1 cellular context compared by ENCODE assay signal in genomic region chr7:42911482-42912447, GRCh38.
TF ChIP-seq lines count a peak whose summit lies in the region.

Gene C7orf25 (minus strand): TSS chr7:42912070. CDS start chr7:42910900, 1,170 bp downstream.

TF ChIP-seq in K562, 482 proteins besides CTCF, POLR2A, EP300 and RAD21 (continued from another document and continues in another):
- TF ChIP-seq ZFP91 (CRISPR knock-in tag; IDR thresholded peaks at IDR 0.05) (no peak), MLX (CRISPR knock-in tag; conservative IDR thresholded peaks at IDR 0.05) (no peak), MED1 (CRISPR knock-in tag; IDR thresholded peaks at IDR 0.05; ENCODE audit: borderline replicate concordance) (no peak), KLF13 (tag; IDR thresholded peaks at IDR 0.05; ENCODE audit: borderline replicate concordance, low read depth) (no peak), MXD1 (CRISPR knock-in tag; IDR thresholded peaks at IDR 0.05; ENCODE audit: borderline replicate concordance, poor library complexity, severe bottlenecking) (no peak), NFATC3 (IDR thresholded peaks at IDR 0.05) (no peak), NFRKB (IDR thresholded peaks at IDR 0.05; ENCODE audit: low read depth) (peak; percentile 71; the same call in 1 of the 2 replicates), ZNF224 (CRISPR knock-in tag; IDR thresholded peaks at IDR 0.05) (no peak), ZNF639 (CRISPR knock-in tag; conservative IDR thresholded peaks at IDR 0.05 in 1 of 2, IDR thresholded peaks at IDR 0.05 in 1 of 2) (peak in 1 of 2 experiments; percentile 91; a peak in 2 of 4 replicates), ATF2 (CRISPR knock-in tag; IDR thresholded peaks at IDR 0.05) (no peak), FOXJ3 (CRISPR knock-in tag; IDR thresholded peaks at IDR 0.05) (no peak), FOXK2 (conservative IDR thresholded peaks at IDR 0.05 in 1 of 2, IDR thresholded peaks at IDR 0.05 in 1 of 2; ENCODE audit: low read depth in 2 of 2) (peak in 1 of 2 experiments; percentile 41; a peak in 1 of 4 replicates), ZFPM2 (CRISPR knock-in tag; IDR thresholded peaks at IDR 0.05) (no peak), SMARCB1 (IDR thresholded peaks at IDR 0.05; ENCODE audit: insufficient read length, low read depth) (no peak), MEF2D (tag; conservative IDR thresholded peaks at IDR 0.05; ENCODE audit: low read depth) (no peak), ZNF354B (CRISPR knock-in tag; IDR thresholded peaks at IDR 0.05) (no peak), ZNF274 (IDR thresholded peaks at IDR 0.05; ENCODE audit: borderline replicate concordance, low read depth, low read length) (no peak), JUN (IDR thresholded peaks at IDR 0.05; ENCODE audit: borderline replicate concordance, low read depth, low read length) (peak; percentile 55; the same call in 1 of the 2 replicates), JUN (CRISPR knock-in tag; IDR thresholded peaks at IDR 0.05; ENCODE audit: borderline replicate concordance) (no peak; the same call in 1 of the 2 replicates), OTX1 (CRISPR knock-in tag; IDR thresholded peaks at IDR 0.05) (no peak), CBX5 (IDR thresholded peaks at IDR 0.05; ENCODE audit: borderline replicate concordance, low read depth) (no peak), ZNF232 (CRISPR knock-in tag; IDR thresholded peaks at IDR 0.05) (no peak), ZBTB33 (CRISPR knock-in tag; IDR thresholded peaks at IDR 0.05) (no peak), ZFP1 (CRISPR knock-in tag; IDR thresholded peaks at IDR 0.05) (no peak), NRF1 (conservative IDR thresholded peaks at IDR 0.05 in 1 of 2, IDR thresholded peaks at IDR 0.05 in 1 of 2) (peak; percentile 88 to 90), THAP12 (CRISPR knock-in tag; IDR thresholded peaks at IDR 0.05) (0 out of 2 replicates have a peak, but pooled peaks have one; percentile 53), ZNF398 (CRISPR knock-in tag; IDR thresholded peaks at IDR 0.05) (no peak), KLF6 (CRISPR knock-in tag; IDR thresholded peaks at IDR 0.05; ENCODE audit: borderline replicate concordance) (no peak), SIN3A (IDR thresholded peaks at IDR 0.05; ENCODE audit: borderline replicate concordance in 2 of 2, control insufficient read depth in 1 of 2, low read depth in 2 of 2, low read length in 2 of 2) (peak; percentile 20 to 40; a peak in 1 of 4 replicates), ZNF311 (CRISPR knock-in tag; IDR thresholded peaks at IDR 0.05) (no peak), PPARD (CRISPR knock-in tag; IDR thresholded peaks at IDR 0.05) (no peak), NR2C2 (CRISPR knock-in tag; IDR thresholded peaks at IDR 0.05) (peak; percentile 84), NR2C2 (tag; IDR thresholded peaks at IDR 0.05) (peak; percentile 92), ZNF436 (CRISPR knock-in tag; IDR thresholded peaks at IDR 0.05) (no peak), UBTF (IDR thresholded peaks at IDR 0.05; ENCODE audit: borderline replicate concordance in 1 of 2, low read depth in 2 of 2, low read length in 2 of 2) (peak in 1 of 2 experiments; percentile 49; a peak in 1 of 4 replicates), KDM5B (IDR thresholded peaks at IDR 0.05; ENCODE audit: insufficient replicate concordance, low read depth, low read length) (peak; percentile 50), RBM15 (IDR thresholded peaks at IDR 0.05; ENCODE audit: insufficient read depth, low read length) (no peak), FIP1L1 (IDR thresholded peaks at IDR 0.05; ENCODE audit: low read depth, low read length, poor library complexity, severe bottlenecking) (peak; percentile 65), CREB3 (tag; conservative IDR thresholded peaks at IDR 0.05; ENCODE audit: low read depth) (peak; percentile 73; the same call in 1 of the 2 replicates), CEBPZ (IDR thresholded peaks at IDR 0.05; ENCODE audit: borderline replicate concordance, low read depth, low read length) (no peak), TBP (optimal IDR thresholded peaks at IDR 0.05; ENCODE audit: low read depth, low read length) (peak; percentile 61), ZNF124 (CRISPR knock-in tag; IDR thresholded peaks at IDR 0.05) (no peak), LARP7 (IDR thresholded peaks at IDR 0.05) (no peak)
